In the genomic region with DNA sequence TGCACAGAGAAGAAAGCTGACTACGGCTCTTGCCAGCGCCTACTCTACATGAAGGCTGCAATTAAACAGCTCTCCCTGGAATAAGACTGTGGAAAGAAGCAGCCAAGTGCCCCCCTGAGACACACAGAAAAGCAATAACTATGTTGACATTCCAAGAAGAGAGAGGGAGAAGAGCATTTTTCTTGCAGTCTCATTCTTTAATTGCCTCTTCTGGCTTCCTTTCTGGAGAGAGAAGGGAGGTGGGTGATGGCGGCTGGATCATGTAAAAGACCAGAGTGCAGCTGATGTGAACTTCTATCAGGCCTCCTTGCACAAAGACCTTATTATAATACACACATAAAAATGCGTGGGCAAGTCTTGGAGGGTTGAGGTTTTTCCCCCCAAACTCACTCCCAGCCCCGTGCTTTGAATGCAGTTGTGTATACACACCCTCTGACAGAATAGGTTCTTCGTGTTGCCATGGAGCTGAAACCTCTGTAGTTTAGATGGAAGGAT, we compare ENCODE assay signal across 11 cellular contexts. TPM values are rescaled to one million over a fixed set of nuclear protein-coding genes. Genes with fewer than 3 reads are reported as not detected.
A peak's percentile ranks its signal among the peaks of the same experiment; 100 is the strongest.
DNase-seq lines count a peak whose midpoint lies in the region; ATAC-seq and TF ChIP-seq lines count a peak whose summit lies in the region.
"Had no signal": no experiment of that assay in that cellular context is flagged by ENCODE, and none has a peak within 500 bp of the region (broad histone marks: within the 10 kb centered on the region; RNA-seq: fewer than 3 reads in every experiment).

No MANE protein-coding gene starts in this region.

- CTCF ChIA-PET in activated CD8-positive, alpha-beta T cell treated with anti-CD3 and anti-CD28 coated beads for 36 hours (lab: Charles Lee), result interaction anchor here (0.7 to 2.5 kb wide), 6 partner anchors 8 to 22 kb away, joined by 3 to 6 read pairs (median 4); no protein-coding TSS in a partner anchor

- peak overlapping the region; percentile 38 for H3K4me3 Mint-ChIP-seq in activated CD8-positive, alpha-beta T cell treated with anti-CD3 and anti-CD28 coated beads for 36 hours
- H3K4me3 Mint-ChIP-seq in mesothelial cell of epicardium, result no peak overlapping the region

- DNase-seq in NCI-H2107 treated with DMSO at 0.1 percent for 48 hours (lab: John Stamatoyannopoulos, UW; ENCODE audit: unreplicated experiment), result peak; percentile 8
- DNase-seq in NCI-H2107 (lab: John Stamatoyannopoulos, UW), result no peak
- peak; percentile 60 for DNase-seq in activated CD8-positive, alpha-beta T cell treated with anti-CD3 and anti-CD28 coated beads for 36 hours
- DNase-seq in fibroblast of peridontal ligament (ENCODE audit: extremely low read depth), result peak; percentile 66
- DNase-seq in sciatic nerve (ENCODE audit: low spot score), result no peak
- DNase-seq in NCI-H187 (lab: John Stamatoyannopoulos, UW), result no peak
- DNase-seq in mesothelial cell of epicardium (ENCODE audit: low spot score in 2 of 2, unreplicated experiment in 2 of 2), result no peak
- DNase-seq in iPS-NIHi7 (ENCODE audit: extremely low spot score), result no peak
- DNase-seq: aorta, gastrocnemius medialis, NCI-H2029 had no signal

- H3K27me3 Mint-ChIP-seq in activated CD8-positive, alpha-beta T cell treated with anti-CD3 and anti-CD28 coated beads for 36 hours, result no peaks in the 10 kb centered on the region
- no peaks in the 10 kb centered on the region for H3K27me3 Mint-ChIP-seq in mesothelial cell of epicardium (ENCODE audit: low read depth)

- H3K27ac Mint-ChIP-seq in activated CD8-positive, alpha-beta T cell treated with anti-CD3 and anti-CD28 coated beads for 36 hours, result peak overlapping the region; percentile 77
- no peak overlapping the region for H3K27ac Mint-ChIP-seq in mesothelial cell of epicardium

- H3K4me1 Mint-ChIP-seq in activated CD8-positive, alpha-beta T cell treated with anti-CD3 and anti-CD28 coated beads for 36 hours (ENCODE audit: low read depth), result peaks cover 54% of the 10 kb centered on the region
- peaks cover 10% of the 10 kb centered on the region for H3K4me1 Mint-ChIP-seq in mesothelial cell of epicardium

- no peaks in the 10 kb centered on the region for H3K9me3 Mint-ChIP-seq in activated CD8-positive, alpha-beta T cell treated with anti-CD3 and anti-CD28 coated beads for 36 hours
- no peaks in the 10 kb centered on the region for H3K9me3 Mint-ChIP-seq in mesothelial cell of epicardium

- H3K36me3 Mint-ChIP-seq in activated CD8-positive, alpha-beta T cell treated with anti-CD3 and anti-CD28 coated beads for 36 hours (ENCODE audit: low read depth), result peaks cover 23% of the 10 kb centered on the region
- H3K36me3 Mint-ChIP-seq in mesothelial cell of epicardium, result peaks cover 2% of the 10 kb centered on the region

- POLR2A ChIA-PET in activated CD8-positive, alpha-beta T cell treated with anti-CD3 and anti-CD28 coated beads for 36 hours (lab: Charles Lee), result interaction anchor here (0.8 to 3.7 kb wide), 7 partner anchors 8 to 45 kb away, joined by 4 to 19 read pairs (median 4); a partner anchor contains a TSS

- no peak for TF ChIP-seq CTCF in activated CD8-positive, alpha-beta T cell treated with anti-CD3 and anti-CD28 coated beads for 36 hours (IDR thresholded peaks at IDR 0.05)
- no peak for TF ChIP-seq CTCF in mesothelial cell of epicardium (IDR thresholded peaks at IDR 0.05; ENCODE audit: unreplicated experiment)

- peak; percentile 38 for ATAC-seq in activated CD8-positive, alpha-beta T cell treated with anti-CD3 and anti-CD28 coated beads for 36 hours
- peak; percentile 53 for ATAC-seq in sciatic nerve

- intact Hi-C loops in activated CD8-positive, alpha-beta T cell treated with anti-CD3 and anti-CD28 coated beads for 36 hours (cut with micrococcal nuclease), result no loop called here
- intact Hi-C loops in sciatic nerve (cut with DNase I), result no loop called here

RNA-seq across cellular contexts. Expression of a gene that starts 44.5 kb away (rescaled TPM):
- 10 to 100 TPM; 31.8 to 38.1 TPM for total RNA-seq in activated CD8-positive, alpha-beta T cell treated with anti-CD3 and anti-CD28 coated beads for 36 hours
- total RNA-seq in sciatic nerve (32.0 TPM), mesothelial cell of epicardium (15.2 to 20.4 TPM (median 16.9 TPM) in 3 replicates)

Comparison
In these comparisons a context has a peak if more than half of its experiments do, and no peak if none do; other contexts are left out.
1. DNase-seq: peak in NCI-H2107 treated with DMSO at 0.1 percent for 48 hours (single experiment), activated CD8-positive, alpha-beta T cell treated with anti-CD3 and anti-CD28 coated beads for 36 hours (single experiment) and fibroblast of peridontal ligament (single experiment); none in NCI-H2107 (single experiment), sciatic nerve (single experiment), NCI-H187 (0 of 2), mesothelial cell of epicardium (0 of 2) and iPS-NIHi7 (single experiment).